17 cellular contexts compared by ENCODE assay signal in the genomic region with DNA sequence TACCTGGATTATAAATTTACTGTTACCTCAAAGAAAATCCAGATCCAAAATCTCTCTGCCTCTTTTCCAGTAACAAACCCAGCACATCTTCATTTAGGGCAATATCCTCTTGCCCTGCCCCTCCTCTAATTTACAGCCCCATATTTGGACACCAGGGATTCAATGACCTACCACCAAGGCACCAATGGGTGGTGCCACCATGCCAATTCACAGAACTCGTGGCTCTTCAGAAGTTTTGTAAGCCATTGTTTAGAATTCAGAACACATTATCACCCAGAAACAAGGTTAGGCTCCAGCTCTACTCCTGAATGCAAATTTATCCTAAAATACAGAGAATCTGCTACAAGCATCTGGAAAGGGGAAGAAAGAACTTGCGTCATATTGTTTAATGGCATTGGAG.
"Had no signal": no experiment of that assay in that cellular context is flagged by ENCODE, and none has a peak within 500 bp of the region (broad histone marks: within the 10 kb centered on the region; RNA-seq: fewer than 3 reads in every experiment).

No MANE protein-coding gene starts in this region.

- H3K4me3 Mint-ChIP-seq: activated B cell treated with CpG ODN at 0.5 μM for 24 hours; activated CD4-positive, alpha-beta T cell treated with anti-CD3 and anti-CD28 coated beads, Interleukin-2, amount 10 ng/mL, durations not matched to agents 7 days and 5 days; activated naive CD8-positive, alpha-beta T cell treated with anti-CD3 and anti-CD28 coated beads for 36 hours; naive B cell; neural progenitor cell; stimulated activated naive CD8-positive, alpha-beta T cell treated with anti-CD3 and anti-CD28 coated beads, Interleukin-15, amount 100 ng/mL, for 72 hours had no signal

- H3K4me1 Mint-ChIP-seq: activated B cell treated with CpG ODN at 0.5 μM for 24 hours; activated CD4-positive, alpha-beta T cell treated with anti-CD3 and anti-CD28 coated beads, Interleukin-2, amount 10 ng/mL, durations not matched to agents 7 days and 5 days; activated naive CD8-positive, alpha-beta T cell treated with anti-CD3 and anti-CD28 coated beads for 36 hours; naive B cell; stimulated activated naive CD8-positive, alpha-beta T cell treated with anti-CD3 and anti-CD28 coated beads, Interleukin-15, amount 100 ng/mL, for 72 hours had no signal

- H3K9me3 Mint-ChIP-seq: activated B cell treated with CpG ODN at 0.5 μM for 24 hours; activated CD4-positive, alpha-beta T cell treated with anti-CD3 and anti-CD28 coated beads, Interleukin-2, amount 10 ng/mL, durations not matched to agents 7 days and 5 days; activated naive CD8-positive, alpha-beta T cell treated with anti-CD3 and anti-CD28 coated beads for 36 hours; neural progenitor cell; stimulated activated naive CD8-positive, alpha-beta T cell treated with anti-CD3 and anti-CD28 coated beads, Interleukin-15, amount 100 ng/mL, for 72 hours had no signal

- H3K4me1 ChIP-seq: sigmoid colon, testis, upper lobe of right lung had no signal

- H3K27ac Mint-ChIP-seq: activated B cell treated with CpG ODN at 0.5 μM for 24 hours; activated CD4-positive, alpha-beta T cell treated with anti-CD3 and anti-CD28 coated beads, Interleukin-2, amount 10 ng/mL, durations not matched to agents 7 days and 5 days; activated naive CD8-positive, alpha-beta T cell treated with anti-CD3 and anti-CD28 coated beads for 36 hours; naive B cell; neural progenitor cell; stimulated activated naive CD8-positive, alpha-beta T cell treated with anti-CD3 and anti-CD28 coated beads, Interleukin-15, amount 100 ng/mL, for 72 hours had no signal

- H3K27me3 ChIP-seq: brain microvascular endothelial cell, neural progenitor cell, ovary, sigmoid colon, testis, upper lobe of right lung had no signal

- DNase-seq: activated B cell treated with CpG ODN at 0.5 μM for 24 hours; activated CD4-positive, alpha-beta T cell treated with anti-CD3 and anti-CD28 coated beads, Interleukin-2, amount 10 ng/mL, durations not matched to agents 7 days and 5 days; activated CD8-positive, alpha-beta memory T cell treated with anti-CD3 and anti-CD28 coated beads, Interleukin-2, amount 50 U/mL, for 48 hours; activated naive CD8-positive, alpha-beta T cell treated with anti-CD3 and anti-CD28 coated beads for 36 hours; brain microvascular endothelial cell; effector memory CD4-positive, alpha-beta T cell; islet precursor cell; naive B cell; ovary; sigmoid colon; stimulated activated CD4-positive, alpha-beta T cell treated with anti-CD3 and anti-CD28 coated beads, Interleukin-1b, Interleukin-23, amount 100 ng/mL, for 48 hours; stimulated activated naive CD8-positive, alpha-beta T cell treated with anti-CD3 and anti-CD28 coated beads, Interleukin-15, amount 100 ng/mL, for 72 hours; T-helper 2 cell; testis; upper lobe of right lung had no signal

- H3K36me3 Mint-ChIP-seq: activated naive CD8-positive, alpha-beta T cell treated with anti-CD3 and anti-CD28 coated beads for 36 hours; naive B cell; neural progenitor cell had no signal

- H3K27ac ChIP-seq: neural progenitor cell, ovary, sigmoid colon, testis, upper lobe of right lung had no signal

- H3K27me3 Mint-ChIP-seq: activated B cell treated with CpG ODN at 0.5 μM for 24 hours had no signal

- H3K4me3 ChIP-seq: lung, neural progenitor cell, ovary, sigmoid colon, testis, upper lobe of right lung had no signal

- H3K9me3 ChIP-seq: ovary, sigmoid colon, testis, upper lobe of right lung had no signal

- ATAC-seq: stimulated activated naive CD8-positive, alpha-beta T cell treated with anti-CD3 and anti-CD28 coated beads, Interleukin-15, amount 100 ng/mL, for 72 hours; upper lobe of right lung had no signal

- H3K36me3 ChIP-seq: neural progenitor cell, ovary, sigmoid colon, upper lobe of right lung had no signal
